Comparison of ENCODE assay signal across 15 cellular contexts in the genomic region with DNA sequence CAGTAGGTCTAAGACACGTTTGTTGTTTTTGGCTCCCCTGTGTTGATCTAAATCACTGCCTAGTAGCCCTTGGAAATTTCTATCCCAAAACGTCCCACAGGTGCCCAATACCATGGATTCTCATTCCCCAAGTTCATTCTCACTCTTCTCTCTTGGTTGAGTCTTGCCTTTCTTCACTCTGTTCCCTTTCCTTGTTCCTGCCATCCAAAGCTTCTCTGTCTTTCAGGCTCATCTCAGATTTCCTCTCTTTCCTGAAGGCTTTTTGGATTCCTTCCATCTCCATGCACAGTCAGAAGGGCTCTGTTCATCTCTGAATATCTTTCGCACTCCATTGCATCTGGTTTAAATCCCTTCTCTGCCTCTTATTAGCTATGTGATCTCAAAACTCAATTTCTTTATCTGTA.
"Had no signal": no experiment of that assay in that cellular context is flagged by ENCODE, and none has a peak within 500 bp of the region (broad histone marks: within the 10 kb centered on the region; RNA-seq: fewer than 3 reads in every experiment).

No MANE protein-coding gene starts in this region.

- H3K36me3 ChIP-seq: left ventricle myocardium inferior had no signal

- H3K4me3 ChIP-seq: left ventricle myocardium inferior had no signal

- H3K4me3 Mint-ChIP-seq: activated CD4-positive, alpha-beta memory T cell treated with anti-CD3 and anti-CD28 coated beads, Interleukin-2, amount 10 ng/mL, durations not matched to agents 7 days and 5 days; activated naive CD8-positive, alpha-beta T cell treated with anti-CD3 and anti-CD28 coated beads, Interleukin-2, amount 10 ng/mL, durations not matched to agents 7 days and 5 days; activated T-cell treated with anti-CD3 and anti-CD28 coated beads, Interleukin-2, amount 50 U/mL, for 72 hours; memory B cell had no signal

- H3K9me3 Mint-ChIP-seq: activated CD4-positive, alpha-beta memory T cell treated with anti-CD3 and anti-CD28 coated beads, Interleukin-2, amount 10 ng/mL, durations not matched to agents 7 days and 5 days; activated naive CD8-positive, alpha-beta T cell treated with anti-CD3 and anti-CD28 coated beads, Interleukin-2, amount 10 ng/mL, durations not matched to agents 7 days and 5 days; activated T-cell treated with anti-CD3 and anti-CD28 coated beads, Interleukin-2, amount 50 U/mL, for 72 hours; memory B cell had no signal

- DNase-seq: activated CD4-positive, alpha-beta memory T cell treated with anti-CD3 and anti-CD28 coated beads, Interleukin-2, amount 10 ng/mL, durations not matched to agents 7 days and 5 days; activated CD8-positive, alpha-beta memory T cell treated with anti-CD3 and anti-CD28 coated beads, Interleukin-2, amount 50 U/mL, for 4 hours; activated gamma-delta T cell treated with Interleukin-2 at 50 U/mL for 16 hours; activated naive CD8-positive, alpha-beta T cell treated with anti-CD3 and anti-CD28 coated beads, Interleukin-2, amount 10 ng/mL, durations not matched to agents 7 days and 5 days; activated T-cell treated with anti-CD3 and anti-CD28 coated beads, Interleukin-2, amount 50 U/mL, for 72 hours; aorta; effector memory CD4-positive, alpha-beta T cell; head of caudate nucleus; islet precursor cell; left ventricle myocardium inferior; stimulated activated CD4-positive, alpha-beta T cell treated with anti-CD3 and anti-CD28 coated beads, Interleukin-12 subunit alpha, Interleukin-12 subunit beta, amount 100 ng/mL, for 4 hours; stimulated activated naive CD4-positive, alpha-beta T cell; T-helper 9 cell; trophoblast cell had no signal

- H3K36me3 Mint-ChIP-seq: activated naive CD8-positive, alpha-beta T cell treated with anti-CD3 and anti-CD28 coated beads, Interleukin-2, amount 10 ng/mL, durations not matched to agents 7 days and 5 days; memory B cell had no signal

- H3K9me3 ChIP-seq: left ventricle myocardium inferior had no signal

- ATAC-seq: activated T-cell treated with anti-CD3 and anti-CD28 coated beads, Interleukin-2, amount 50 U/mL, for 72 hours had no signal

- H3K4me1 Mint-ChIP-seq: activated naive CD8-positive, alpha-beta T cell treated with anti-CD3 and anti-CD28 coated beads, Interleukin-2, amount 10 ng/mL, durations not matched to agents 7 days and 5 days; memory B cell had no signal

- H3K27ac Mint-ChIP-seq: activated CD4-positive, alpha-beta memory T cell treated with anti-CD3 and anti-CD28 coated beads, Interleukin-2, amount 10 ng/mL, durations not matched to agents 7 days and 5 days; activated naive CD8-positive, alpha-beta T cell treated with anti-CD3 and anti-CD28 coated beads, Interleukin-2, amount 10 ng/mL, durations not matched to agents 7 days and 5 days; activated T-cell treated with anti-CD3 and anti-CD28 coated beads, Interleukin-2, amount 50 U/mL, for 72 hours; memory B cell had no signal

- H3K27ac ChIP-seq: left ventricle myocardium inferior had no signal
